In the genomic region with DNA sequence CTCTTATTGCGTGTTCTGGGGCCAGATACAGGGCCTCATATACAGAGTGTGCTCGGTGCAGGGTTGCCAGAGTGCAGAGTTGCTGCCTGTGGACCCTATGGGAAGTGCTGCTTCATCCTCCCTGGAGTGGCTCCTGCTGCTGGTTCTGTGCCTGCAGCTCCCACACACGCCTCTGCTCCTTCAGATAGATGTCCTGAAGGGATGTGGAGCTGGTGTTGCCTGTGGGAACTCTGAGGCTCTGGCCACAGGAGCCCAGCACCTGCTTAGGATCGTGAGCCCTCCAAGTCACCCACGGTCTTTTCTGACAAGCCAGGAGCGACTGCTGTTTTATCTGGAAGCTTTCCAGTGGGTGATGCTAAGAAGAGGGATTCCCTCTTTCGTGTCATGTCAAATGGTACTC, we compare ENCODE assay signal across 22 cellular contexts.
DNase-seq lines count a peak whose midpoint lies in the region; ATAC-seq, FAIRE-seq and TF ChIP-seq lines count a peak whose summit lies in the region.
"Had no signal": no experiment of that assay in that cellular context is flagged by ENCODE, and none has a peak within 500 bp of the region (broad histone marks: within the 10 kb centered on the region; RNA-seq: fewer than 3 reads in every experiment).

No MANE protein-coding gene starts in this region.

- H3K9ac ChIP-seq in K562 (ENCODE audit: insufficient read depth in 1 of 2, low read depth in 2 of 2, low read length in 2 of 2) = no peak overlapping the region
- H3K9ac ChIP-seq in endodermal cell (ENCODE audit: extremely low read depth, low read length, poor library complexity, severe bottlenecking) = no peak overlapping the region

- POLR2A ChIA-PET in HEK293 (lab: Yijun Ruan, JAX) = no interaction called here
- POLR2A ChIA-PET in K562 (lab: Yijun Ruan, JAX) = interaction anchor here (0.6 kb wide), 1 partner anchor 23 kb away, joined by 3 read pairs; no protein-coding TSS in a partner anchor

- in situ Hi-C loops in K562 (cut with MboI) = no loop called here

- no peak overlapping the region for H3K4me3 ChIP-seq in HEK293 (ENCODE audit: low read depth, low read length)
- H3K4me3 ChIP-seq in K562 = no peak overlapping the region
- H3K4me3 ChIP-seq in endodermal cell (ENCODE audit: low read length) = no peak overlapping the region
- no peak overlapping the region for H3K4me3 ChIP-seq in WERI-Rb-1 (ENCODE audit: low read depth, low read length)

- H3K9me1 ChIP-seq in K562 (ENCODE audit: control insufficient read depth, insufficient read depth, low read length) = no peaks in the 10 kb centered on the region

- no peaks in the 10 kb centered on the region for H3K79me2 ChIP-seq in K562 (ENCODE audit: control insufficient read depth, insufficient read depth, low read length)

- H3K27ac Mint-ChIP-seq in endodermal cell = no peak overlapping the region
- H3K27ac Mint-ChIP-seq: CD4-positive, CD25-positive, alpha-beta regulatory T cell had no signal

- no peaks in the 10 kb centered on the region for H3K9me3 ChIP-seq in HEK293 (ENCODE audit: control insufficient read depth, insufficient read depth, low read depth, low read length)
- H3K9me3 ChIP-seq in K562 (replicated peaks; ENCODE audit: control insufficient read depth, insufficient read depth, low read depth, low read length) = no peaks in the 10 kb centered on the region
- no peaks in the 10 kb centered on the region for H3K9me3 ChIP-seq in endodermal cell (ENCODE audit: control insufficient read depth, low read length)
- H3K9me3 ChIP-seq in WERI-Rb-1 (ENCODE audit: severe bottlenecking) = no peaks in the 10 kb centered on the region
- H3K9me3 ChIP-seq: BE2C had no signal

- H3K9me3 Mint-ChIP-seq in endodermal cell = no peaks in the 10 kb centered on the region
- H3K9me3 Mint-ChIP-seq: CD8-positive, alpha-beta memory T cell had no signal

- no peaks in the 10 kb centered on the region for H4K20me1 ChIP-seq in K562 (replicated peaks; ENCODE audit: control insufficient read depth, insufficient read depth, low read length)

- no peak overlapping the region for H2AFZ ChIP-seq in K562 (ENCODE audit: low read depth, low read length)

- no peak overlapping the region for H3K4me2 ChIP-seq in K562 (ENCODE audit: insufficient read depth, low read length)

- no peaks in the 10 kb centered on the region for H3K36me3 Mint-ChIP-seq in endodermal cell (ENCODE audit: low read depth)
- H3K36me3 Mint-ChIP-seq: CD4-positive, CD25-positive, alpha-beta regulatory T cell; CD8-positive, alpha-beta memory T cell had no signal

- CTCF ChIA-PET in HEK293 (lab: Yijun Ruan, JAX) (interaction anchor here (1.2 kb wide), 1 partner anchor 15 kb away, joined by 4 read pairs; no protein-coding TSS in a partner anchor), K562 (lab: Yijun Ruan, JAX; ENCODE audit: low intra/inter-chr PET ratio) (no interaction called here)

- H3K36me3 ChIP-seq in HEK293 (ENCODE audit: control insufficient read depth in 2 of 2, insufficient read depth in 1 of 2, low read length in 2 of 2) (no peaks in the 10 kb centered on the region), K562 (ENCODE audit: control insufficient read depth, insufficient read depth, low read length) (no peaks in the 10 kb centered on the region), endodermal cell (ENCODE audit: control insufficient read depth, insufficient read depth, low read length) (no peaks in the 10 kb centered on the region), WERI-Rb-1 (no peaks in the 10 kb centered on the region)
- H3K36me3 ChIP-seq: BE2C had no signal

- no peak for TF ChIP-seq EP300 in K562 (IDR thresholded peaks at IDR 0.05; ENCODE audit: low read length)

- TF ChIP-seq POLR2A in K562 (conservative IDR thresholded peaks at IDR 0.05) = no peak

- intact Hi-C loops in K562 (cut with micrococcal nuclease) = no loop called here

- no peaks in the 10 kb centered on the region for H3K4me1 ChIP-seq in HEK293 (ENCODE audit: control insufficient read depth, insufficient read depth, low read length)
- peaks cover 4 to 6% of the 10 kb centered on the region in 2 experiments for H3K4me1 ChIP-seq in K562 (replicated peaks in 1 of 2; ENCODE audit: control insufficient read depth in 2 of 2, insufficient read depth in 2 of 2, low read length in 2 of 2)
- no peaks in the 10 kb centered on the region for H3K4me1 ChIP-seq in endodermal cell (ENCODE audit: control insufficient read depth, insufficient read depth, low read length)
- H3K4me1 ChIP-seq: BE2C had no signal

- ATAC-seq in K562 (peak; percentile 26; the same call in 1 of the 3 replicates), HG03135 (IDR thresholded peaks at IDR 0.05; ENCODE audit: unreplicated experiment) (no peak)

- TF ChIP-seq RAD21 in K562 (CRISPR knock-in tag; conservative IDR thresholded peaks at IDR 0.05 in 1 of 2, IDR thresholded peaks at IDR 0.05 in 1 of 2) = no peak

- no peak for FAIRE-seq in K562 (lab: Jason Lieb, UNC)
- FAIRE-seq: A204.1, D721Med had no signal

- H3K27me3 ChIP-seq in K562 (ENCODE audit: control insufficient read depth in 2 of 2, insufficient read depth in 2 of 2, low read length in 2 of 2) = peaks cover 29 to 36% of the 10 kb centered on the region in 2 experiments; a peak in 4 of 5 replicates
- H3K27me3 ChIP-seq in endodermal cell (ENCODE audit: control insufficient read depth, insufficient read depth, low read length, poor library complexity, severe bottlenecking) = no peaks in the 10 kb centered on the region
- H3K27me3 ChIP-seq in WERI-Rb-1 (ENCODE audit: insufficient read depth, low read depth, severe bottlenecking) = no peaks in the 10 kb centered on the region
- H3K27me3 ChIP-seq: BE2C had no signal

- TF ChIP-seq CTCF in HEK293 (tag by site-specific recombination; IDR thresholded peaks at IDR 0.05) (no peak), K562 (IDR thresholded peaks at IDR 0.05 in 2 of 3, conservative IDR thresholded peaks at IDR 0.05 in 1 of 3; ENCODE audit: insufficient read depth in 2 of 3, low read depth in 1 of 3, low read length in 3 of 3) (no peak), endodermal cell (conservative IDR thresholded peaks at IDR 0.05) (no peak), WERI-Rb-1 (IDR thresholded peaks at IDR 0.05; ENCODE audit: low read depth, low read length) (no peak)

- H3K4me1 Mint-ChIP-seq in endodermal cell = peaks cover 24% of the 10 kb centered on the region

- H3K27ac ChIP-seq in HEK293 (ENCODE audit: extremely low read depth, low read depth, low read length) = no peak overlapping the region
- H3K27ac ChIP-seq in K562 (ENCODE audit: extremely low read depth, low read depth, low read length) = no peak overlapping the region
- no peak overlapping the region for H3K27ac ChIP-seq in endodermal cell (ENCODE audit: low read depth, low read length)
- no peak overlapping the region for H3K27ac ChIP-seq in WERI-Rb-1
- H3K27ac ChIP-seq: HL-60 had no signal

- 4% methylated on average over 7 of the region's 7 CpGs for WGBS in K562 (ENCODE audit: insufficient coverage, low coverage, missing lambda C conversion rate)
- 90 to 91% methylated on average over 5 to 7 of the region's 7 CpGs for WGBS in endodermal cell (ENCODE audit: insufficient coverage in 1 of 2, insufficient read length in 1 of 2), 2 experiments

- H3K27me3 Mint-ChIP-seq in endodermal cell (ENCODE audit: insufficient read depth) = no peaks in the 10 kb centered on the region

- no TSS peak for BruUV-seq in K562 (replicated peaks; lab: Mats Ljungman, UMichigan)

- H3K4me3 Mint-ChIP-seq in endodermal cell = no peak overlapping the region
- H3K4me3 Mint-ChIP-seq: CD4-positive, CD25-positive, alpha-beta regulatory T cell; CD8-positive, alpha-beta memory T cell had no signal

- DNase-seq in K562 (ENCODE audit: extremely low read depth in 1 of 4, low spot score in 3 of 4) = no peak
- DNase-seq in myocyte (ENCODE audit: low read depth) = peak; percentile 20
- DNase-seq in activated effector memory CD4-positive, alpha-beta T cell treated with Interleukin-2 at 50 U/mL for 16 hours = no peak
- no peak for DNase-seq in endodermal cell
- no peak for DNase-seq in WERI-Rb-1
- DNase-seq: ACHN; BE2C; C1 segment of cervical spinal cord; CD4-positive, CD25-positive, alpha-beta regulatory T cell; CD8-positive, alpha-beta memory T cell; COR-L47; DMS153; DMS79; GDM1; GOT3; H7; KBM-7 had no signal

TF ChIP-seq in HEK293, 187 proteins besides CTCF, POLR2A, EP300 and RAD21:
- TF ChIP-seq ZNF658 (tag by site-specific recombination; IDR thresholded peaks at IDR 0.05) = no peak
- no peak for TF ChIP-seq ZNF184 (tag by site-specific recombination; IDR thresholded peaks at IDR 0.05)
- TF ChIP-seq ZFHX2 (tag by site-specific recombination; conservative IDR thresholded peaks at IDR 0.05) = peak; percentile 53
- no peak for TF ChIP-seq ZNF292 (tag by site-specific recombination; IDR thresholded peaks at IDR 0.05; ENCODE audit: borderline replicate concordance, low read depth)
- TF ChIP-seq ZNF10 (tag by site-specific recombination; IDR thresholded peaks at IDR 0.05) = peak; percentile 76
- peak; percentile 64 for TF ChIP-seq EGR2 (tag by site-specific recombination; IDR thresholded peaks at IDR 0.05; ENCODE audit: low read depth)
- TF ChIP-seq ZNF121 (tag by site-specific recombination; IDR thresholded peaks at IDR 0.05) = no peak

TF ChIP-seq in K562, 482 proteins besides CTCF, POLR2A, EP300 and RAD21 (continues in another document):
- TF ChIP-seq, protein P1, sequence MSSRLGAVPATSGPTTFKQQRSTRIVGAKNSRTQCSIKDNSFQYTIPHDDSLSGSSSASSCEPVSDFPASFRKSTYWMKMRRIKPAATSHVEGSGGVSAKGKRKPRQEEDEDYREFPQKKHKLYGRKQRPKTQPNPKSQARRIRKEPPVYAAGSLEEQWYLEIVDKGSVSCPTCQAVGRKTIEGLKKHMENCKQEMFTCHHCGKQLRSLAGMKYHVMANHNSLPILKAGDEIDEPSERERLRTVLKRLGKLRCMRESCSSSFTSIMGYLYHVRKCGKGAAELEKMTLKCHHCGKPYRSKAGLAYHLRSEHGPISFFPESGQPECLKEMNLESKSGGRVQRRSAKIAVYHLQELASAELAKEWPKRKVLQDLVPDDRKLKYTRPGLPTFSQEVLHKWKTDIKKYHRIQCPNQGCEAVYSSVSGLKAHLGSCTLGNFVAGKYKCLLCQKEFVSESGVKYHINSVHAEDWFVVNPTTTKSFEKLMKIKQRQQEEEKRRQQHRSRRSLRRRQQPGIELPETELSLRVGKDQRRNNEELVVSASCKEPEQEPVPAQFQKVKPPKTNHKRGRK (tag; IDR thresholded peaks at IDR 0.05) = no peak
- TF ChIP-seq ELF1 (tag; IDR thresholded peaks at IDR 0.05) (no peak), DACH1 (IDR thresholded peaks at IDR 0.05; ENCODE audit: partially characterized antibody) (no peak), GABPB2 (CRISPR knock-in tag; conservative IDR thresholded peaks at IDR 0.05) (no peak), SAFB2 (IDR thresholded peaks at IDR 0.05; ENCODE audit: borderline replicate concordance, low read depth, low read length, severe bottlenecking) (no peak)
